In genomic region chr12:123992118-123992825, GRCh38 we compare ENCODE assay signal across 14 cellular contexts. TPM values are rescaled to one million over a fixed set of nuclear protein-coding genes. Genes with fewer than 3 reads are reported as not detected.
DNase-seq lines count a peak whose midpoint lies in the region; ATAC-seq and TF ChIP-seq lines count a peak whose summit lies in the region.
"Had no signal": no experiment of that assay in that cellular context is flagged by ENCODE, and none has a peak within 500 bp of the region (broad histone marks: within the 10 kb centered on the region; RNA-seq: fewer than 3 reads in every experiment).

No MANE protein-coding gene starts in this region.

- H3K27ac ChIP-seq in breast epithelium = peak overlapping the region; percentile 70 to 79
- H3K27ac ChIP-seq: SK-N-MC had no signal

- H3K27me3 ChIP-seq in breast epithelium = no peaks in the 10 kb centered on the region
- H3K27me3 ChIP-seq: BLaER1 treated with 17β-estradiol and CSF1 and Interleukin-3, amounts not matched to agents 10 nM and 100 nM had no signal

- H3K27ac Mint-ChIP-seq in activated T-cell treated with anti-CD3 and anti-CD28 coated beads, Interleukin-2, amount 50 U/mL, for 72 hours = peak overlapping the region; percentile 21
- H3K27ac Mint-ChIP-seq in memory B cell = peak overlapping the region; percentile 29
- H3K27ac Mint-ChIP-seq in glutamatergic neuron (ENCODE audit: unreplicated experiment) = no peak overlapping the region

- DNase-seq in activated T-cell treated with anti-CD3 and anti-CD28 coated beads, Interleukin-2, amount 50 U/mL, for 72 hours = no peak
- no peak for DNase-seq in activated T-cell treated with anti-CD3 and anti-CD28 coated beads, Interleukin-2, amount 50 U/mL, for 4 hours
- DNase-seq in breast epithelium (ENCODE audit: low spot score in 2 of 2) = no peak
- DNase-seq in memory B cell (ENCODE audit: low spot score in 2 of 2) = no peak
- DNase-seq in glutamatergic neuron = no peak
- no peak for DNase-seq in NCI-H2227 (lab: John Stamatoyannopoulos, UW; ENCODE audit: unreplicated experiment)
- DNase-seq: H9, NCI-H1048, NCI-H446, PC-3 had no signal

- TF ChIP-seq CTCF in breast epithelium (IDR thresholded peaks at IDR 0.05) (no peak), glutamatergic neuron (IDR thresholded peaks at IDR 0.05; ENCODE audit: partially characterized antibody, unreplicated experiment) (no peak)

- intact Hi-C loops in breast epithelium (cut with DNase I; ENCODE audit: low total_unique reads) = no loop called here

- no peak for TF ChIP-seq POLR2A in breast epithelium (IDR thresholded peaks at IDR 0.05)

- H3K9me3 Mint-ChIP-seq in activated T-cell treated with anti-CD3 and anti-CD28 coated beads, Interleukin-2, amount 50 U/mL, for 72 hours = no peaks in the 10 kb centered on the region
- no peaks in the 10 kb centered on the region for H3K9me3 Mint-ChIP-seq in activated T-cell treated with anti-CD3 and anti-CD28 coated beads, Interleukin-2, amount 50 U/mL, for 4 hours
- H3K9me3 Mint-ChIP-seq in memory B cell = no peaks in the 10 kb centered on the region
- H3K9me3 Mint-ChIP-seq in glutamatergic neuron (ENCODE audit: unreplicated experiment) = peaks cover 5% of the 10 kb centered on the region
- H3K9me3 Mint-ChIP-seq: H9 had no signal

- H3K9me3 ChIP-seq in breast epithelium = no peaks in the 10 kb centered on the region
- H3K9me3 ChIP-seq: BLaER1 treated with 17β-estradiol and CSF1 and Interleukin-3, amounts not matched to agents 10 nM and 100 nM had no signal

- peaks cover 37% of the 10 kb centered on the region for H3K4me1 Mint-ChIP-seq in activated T-cell treated with anti-CD3 and anti-CD28 coated beads, Interleukin-2, amount 50 U/mL, for 72 hours (ENCODE audit: low read depth)
- peaks cover 29% of the 10 kb centered on the region for H3K4me1 Mint-ChIP-seq in activated T-cell treated with anti-CD3 and anti-CD28 coated beads, Interleukin-2, amount 50 U/mL, for 4 hours (ENCODE audit: low read depth)
- H3K4me1 Mint-ChIP-seq in memory B cell (peaks cover 20% of the 10 kb centered on the region), glutamatergic neuron (ENCODE audit: low read depth, unreplicated experiment) (peaks cover 29% of the 10 kb centered on the region)

- peaks cover 2 to 16% of the 10 kb centered on the region in 2 donors for H3K36me3 Mint-ChIP-seq in activated T-cell treated with anti-CD3 and anti-CD28 coated beads, Interleukin-2, amount 50 U/mL, for 72 hours (ENCODE audit: insufficient read depth in 2 of 2)
- H3K36me3 Mint-ChIP-seq in activated T-cell treated with anti-CD3 and anti-CD28 coated beads, Interleukin-2, amount 50 U/mL, for 4 hours (ENCODE audit: insufficient read depth) = peaks cover 47% of the 10 kb centered on the region
- H3K36me3 Mint-ChIP-seq in memory B cell = peaks cover 38% of the 10 kb centered on the region
- peaks cover 6% of the 10 kb centered on the region for H3K36me3 Mint-ChIP-seq in glutamatergic neuron (ENCODE audit: unreplicated experiment)

- no peaks in the 10 kb centered on the region for H3K36me3 ChIP-seq in breast epithelium

- no peak overlapping the region for H3K4me3 ChIP-seq in breast epithelium
- H3K4me3 ChIP-seq: BLaER1 treated with 17β-estradiol and CSF1 and Interleukin-3, amounts not matched to agents 10 nM and 100 nM; SK-N-MC had no signal

- ATAC-seq in activated T-cell treated with anti-CD3 and anti-CD28 coated beads, Interleukin-2, amount 50 U/mL, for 72 hours (replicated peaks in 1 of 2) = no peak
- ATAC-seq in activated T-cell treated with anti-CD3 and anti-CD28 coated beads, Interleukin-2, amount 50 U/mL, for 4 hours = no peak
- no peak for ATAC-seq in memory B cell (ENCODE audit: low read depth)
- no peak for ATAC-seq in HG03095 (IDR thresholded peaks at IDR 0.05; ENCODE audit: unreplicated experiment)
- ATAC-seq in HG03378 (IDR thresholded peaks at IDR 0.05; ENCODE audit: unreplicated experiment) = no peak
- ATAC-seq: PC-3 had no signal

- H3K27me3 Mint-ChIP-seq in activated T-cell treated with anti-CD3 and anti-CD28 coated beads, Interleukin-2, amount 50 U/mL, for 72 hours (ENCODE audit: low read depth) = no peaks in the 10 kb centered on the region
- H3K27me3 Mint-ChIP-seq in activated T-cell treated with anti-CD3 and anti-CD28 coated beads, Interleukin-2, amount 50 U/mL, for 4 hours (ENCODE audit: low read depth) = no peaks in the 10 kb centered on the region
- H3K27me3 Mint-ChIP-seq in memory B cell (no peaks in the 10 kb centered on the region), glutamatergic neuron (ENCODE audit: unreplicated experiment) (no peaks in the 10 kb centered on the region)

- peaks cover 0 to 22% of the 10 kb centered on the region in 2 donors for H3K4me1 ChIP-seq in breast epithelium

- no peak overlapping the region for H3K4me3 Mint-ChIP-seq in activated T-cell treated with anti-CD3 and anti-CD28 coated beads, Interleukin-2, amount 50 U/mL, for 72 hours
- H3K4me3 Mint-ChIP-seq in activated T-cell treated with anti-CD3 and anti-CD28 coated beads, Interleukin-2, amount 50 U/mL, for 4 hours = no peak overlapping the region
- H3K4me3 Mint-ChIP-seq in memory B cell (no peak overlapping the region), glutamatergic neuron (ENCODE audit: unreplicated experiment) (no peak overlapping the region)
- H3K4me3 Mint-ChIP-seq: H9 had no signal

RNA-seq across cellular contexts. Expression of gene ZNF664, which starts 19.3 kb away (rescaled TPM):
- 10 to 100 TPM; 63.0 to 63.6 TPM for total RNA-seq in activated T-cell treated with anti-CD3 and anti-CD28 coated beads, Interleukin-2, amount 50 U/mL, for 72 hours
- total RNA-seq in activated T-cell treated with anti-CD3 and anti-CD28 coated beads, Interleukin-2, amount 50 U/mL, for 4 hours = 10 to 100 TPM; 63.7 to 65.2 (median 64.3) TPM
- total RNA-seq in breast epithelium (100 to 1,000 TPM in 1 of 3 donors, 10 to 100 TPM in 2; 78.3 to 113 (median 97.8) TPM), glutamatergic neuron (ENCODE audit: unreplicated experiment) (310 TPM)

RNA-seq across cellular contexts. Expression of gene CCDC92, which starts 19.6 kb away (rescaled TPM):
- total RNA-seq in activated T-cell treated with anti-CD3 and anti-CD28 coated beads, Interleukin-2, amount 50 U/mL, for 72 hours = 10 to 100 TPM; 21.1 to 31.0 TPM
- total RNA-seq in activated T-cell treated with anti-CD3 and anti-CD28 coated beads, Interleukin-2, amount 50 U/mL, for 4 hours = 1 to 10 TPM; 7.2 to 8.9 (median 8.6) TPM
- 10 to 100 TPM; 17.4 to 40.0 (median 24.6) TPM for total RNA-seq in breast epithelium
- total RNA-seq in glutamatergic neuron (ENCODE audit: unreplicated experiment) = 96.2 TPM
